In the genomic region with DNA sequence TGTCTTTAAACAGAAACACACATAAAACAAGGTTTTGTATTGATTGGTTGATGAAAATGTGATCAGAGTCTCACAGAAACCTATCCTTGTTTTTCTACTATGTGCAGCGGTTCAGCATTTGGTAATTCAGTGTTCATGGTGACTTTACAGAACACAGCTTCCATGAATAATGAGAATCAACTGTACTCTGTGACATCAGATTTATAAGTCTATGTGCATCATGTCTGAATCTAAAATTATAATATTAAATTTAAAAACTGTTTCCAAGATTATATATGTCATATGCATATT, we compare ENCODE assay signal across 12 cellular contexts.
"Had no signal": no experiment of that assay in that cellular context is flagged by ENCODE, and none has a peak within 500 bp of the region (broad histone marks: within the 10 kb centered on the region; RNA-seq: fewer than 3 reads in every experiment).

No MANE protein-coding gene starts in this region.

- H3K27me3 ChIP-seq: breast epithelium, dorsolateral prefrontal cortex, spleen had no signal

- ATAC-seq: stimulated activated memory B cell treated with anti-CD40 and anti-IgM and Interleukin-4, amounts not matched to agents 10 μg/mL and 1 μg/mL and 100 μg/mL, for 72 hours had no signal

- H3K27ac Mint-ChIP-seq: activated naive CD4-positive, alpha-beta T cell treated with anti-CD3 and anti-CD28 coated beads, Interleukin-2, amount 50 U/mL, for 24 hours; naive B cell; stimulated activated memory B cell treated with anti-CD40 and anti-IgM and Interleukin-4, amounts not matched to agents 10 μg/mL and 1 μg/mL and 100 μg/mL, for 72 hours had no signal

- H3K36me3 Mint-ChIP-seq: naive B cell; stimulated activated memory B cell treated with anti-CD40 and anti-IgM and Interleukin-4, amounts not matched to agents 10 μg/mL and 1 μg/mL and 100 μg/mL, for 72 hours had no signal

- DNase-seq: activated CD4-positive, alpha-beta T cell treated with anti-CD3 and anti-CD28 coated beads, Interleukin-2, amount 50 U/mL, for 1 hour; activated CD4-positive, CD25-positive, alpha-beta regulatory T cell; dorsolateral prefrontal cortex; midbrain; naive B cell; spleen; stimulated activated CD4-positive, alpha-beta T cell treated with anti-CD3 and anti-CD28 coated beads, Interleukin-1b, Interleukin-23, amount 100 ng/mL, for 48 hours; substantia nigra; T-helper 2 cell had no signal

- H3K9me3 ChIP-seq: breast epithelium, spleen had no signal

- H3K4me3 ChIP-seq: breast epithelium, dorsolateral prefrontal cortex, spleen had no signal

- H3K4me3 Mint-ChIP-seq: activated naive CD4-positive, alpha-beta T cell treated with anti-CD3 and anti-CD28 coated beads, Interleukin-2, amount 50 U/mL, for 24 hours; naive B cell; stimulated activated memory B cell treated with anti-CD40 and anti-IgM and Interleukin-4, amounts not matched to agents 10 μg/mL and 1 μg/mL and 100 μg/mL, for 72 hours had no signal

- H3K4me1 ChIP-seq: breast epithelium had no signal

- H3K27ac ChIP-seq: breast epithelium had no signal

- H3K4me1 Mint-ChIP-seq: stimulated activated memory B cell treated with anti-CD40 and anti-IgM and Interleukin-4, amounts not matched to agents 10 μg/mL and 1 μg/mL and 100 μg/mL, for 72 hours had no signal

- H3K27me3 Mint-ChIP-seq: activated naive CD4-positive, alpha-beta T cell treated with anti-CD3 and anti-CD28 coated beads, Interleukin-2, amount 50 U/mL, for 24 hours; naive B cell; stimulated activated memory B cell treated with anti-CD40 and anti-IgM and Interleukin-4, amounts not matched to agents 10 μg/mL and 1 μg/mL and 100 μg/mL, for 72 hours had no signal

- H3K9me3 Mint-ChIP-seq: activated naive CD4-positive, alpha-beta T cell treated with anti-CD3 and anti-CD28 coated beads, Interleukin-2, amount 50 U/mL, for 24 hours; naive B cell; stimulated activated memory B cell treated with anti-CD40 and anti-IgM and Interleukin-4, amounts not matched to agents 10 μg/mL and 1 μg/mL and 100 μg/mL, for 72 hours had no signal
